8 cellular contexts compared by ENCODE assay signal in genomic region chr2:210003394-210003793, GRCh38. TPM values are rescaled to one million over a fixed set of nuclear protein-coding genes. Genes with fewer than 3 reads are reported as not detected.
DNase-seq lines count a peak whose midpoint lies in the region; ATAC-seq, FAIRE-seq and TF ChIP-seq lines count a peak whose summit lies in the region.

No MANE protein-coding gene starts in this region.

- peak; percentile 37 for FAIRE-seq in GM19239 (lab: Jason Lieb, UNC)

- H3K4me1 ChIP-seq in RWPE2 (ENCODE audit: insufficient read depth, poor library complexity, severe bottlenecking) (peaks cover 14% of the 10 kb centered on the region), esophagus squamous epithelium (peaks cover 25 to 55% (median 29%) of the 10 kb centered on the region in 3 donors), rectal smooth muscle tissue (ENCODE audit: control insufficient read depth, insufficient read depth, low read length) (peaks cover 17% of the 10 kb centered on the region)

- DNase-seq in GM19239 (ENCODE audit: insufficient read length, low spot score), result no peak
- no peak for DNase-seq in RWPE2 (ENCODE audit: low spot score)
- DNase-seq in esophagus squamous epithelium (lab: John Stamatoyannopoulos, UW), result no peak
- no peak for DNase-seq in NCI-H1436 treated with DMSO at 0.1 percent for 48 hours (lab: John Stamatoyannopoulos, UW)
- no peak for DNase-seq in kidney glomerular epithelial cell (lab: John Stamatoyannopoulos, UW)
- DNase-seq in NCI-H526 treated with DMSO at 0.1 percent for 48 hours (lab: John Stamatoyannopoulos, UW), result no peak
- no peak for DNase-seq in ureter (ENCODE audit: low spot score)

- H3K27me3 ChIP-seq in RWPE2 (ENCODE audit: insufficient read depth, poor library complexity, severe bottlenecking), result no peaks in the 10 kb centered on the region
- no peaks in the 10 kb centered on the region for H3K27me3 ChIP-seq in esophagus squamous epithelium
- no peaks in the 10 kb centered on the region for H3K27me3 ChIP-seq in rectal smooth muscle tissue (ENCODE audit: control insufficient read depth, insufficient read depth, low read length)

- peak overlapping the region; percentile 84 for H3K9ac ChIP-seq in rectal smooth muscle tissue (ENCODE audit: low read length)

- peaks cover 43% of the 10 kb centered on the region for H3K36me3 ChIP-seq in RWPE2 (ENCODE audit: low read depth)
- peaks cover 0 to 7% (median 0%) of the 10 kb centered on the region in 3 donors for H3K36me3 ChIP-seq in esophagus squamous epithelium
- H3K36me3 ChIP-seq in rectal smooth muscle tissue (ENCODE audit: control insufficient read depth, insufficient read depth, low read length), result no peaks in the 10 kb centered on the region

- TF ChIP-seq POLR2A in esophagus squamous epithelium (IDR thresholded peaks at IDR 0.05), result no peak

- no peak overlapping the region for H3K27ac ChIP-seq in RWPE2 (ENCODE audit: poor library complexity, severe bottlenecking)
- peak overlapping the region in 3 of 4 donors; percentile 79 to 90 (median 89) for H3K27ac ChIP-seq in esophagus squamous epithelium
- H3K27ac ChIP-seq in rectal smooth muscle tissue (ENCODE audit: low read depth, low read length), result no peak overlapping the region

- 26 to 36% methylated on average over 1 of the region's 1 CpG for WGBS in esophagus squamous epithelium, 2 donors

- H3K9me3 ChIP-seq in RWPE2 (ENCODE audit: severe bottlenecking) (no peaks in the 10 kb centered on the region), esophagus squamous epithelium (no peaks in the 10 kb centered on the region)

- TF ChIP-seq CTCF in RWPE2 (IDR thresholded peaks at IDR 0.05; ENCODE audit: poor library complexity, severe bottlenecking) (no peak), esophagus squamous epithelium (IDR thresholded peaks at IDR 0.05) (no peak)

- H3K4me3 ChIP-seq in RWPE2 (ENCODE audit: severe bottlenecking) (peak overlapping the region; percentile 76), esophagus squamous epithelium (peak overlapping the region; percentile 69 to 91 (median 76)), rectal smooth muscle tissue (ENCODE audit: low read length) (peak overlapping the region; percentile 95)

- no peak for ATAC-seq in RWPE2 (ENCODE audit: low read depth)

- intact Hi-C loops in esophagus squamous epithelium (cut with DNase I), result no loop called here

RNA-seq across cellular contexts. Expression of gene RPE, which starts 1.0 kb away (rescaled TPM):
- total RNA-seq in esophagus squamous epithelium (100 to 1,000 TPM in 1 of 4 donors, 10 to 100 TPM in 3; 31.0 to 105 (median 55.5) TPM), ureter (71.3 TPM)

Comparison
In these comparisons a context has a peak if more than half of its experiments do, and no peak if none do; other contexts are left out.
1. H3K27ac ChIP-seq: peak in esophagus squamous epithelium (3 of 4); none in RWPE2 (single experiment) and rectal smooth muscle tissue (single experiment).
2. Peak in every context shown above with its lines, with median percentiles within 50 percentile points of each other: H3K4me3 ChIP-seq.